ENCODE assay signal across 28 cellular contexts in genomic region chr18:77572537-77572936, GRCh38.
"Had no signal": no experiment of that assay in that cellular context is flagged by ENCODE, and none has a peak within 500 bp of the region (broad histone marks: within the 10 kb centered on the region; RNA-seq: fewer than 3 reads in every experiment).

No MANE protein-coding gene starts in this region.

- DNase-seq: activated CD4-positive, alpha-beta T cell treated with anti-CD3 and anti-CD28 coated beads for 36 hours; activated CD4-positive, alpha-beta T cell treated with anti-CD3 and anti-CD28 coated beads, Interleukin-2, amount 10 ng/mL, durations not matched to agents 7 days and 5 days; activated CD4-positive, alpha-beta T cell treated with anti-CD3 and anti-CD28 coated beads, Interleukin-2, amount 50 U/mL, for 48 hours; activated CD8-positive, alpha-beta T cell treated with anti-CD3 and anti-CD28 coated beads, Interleukin-2, amount 10 ng/mL, durations not matched to agents 7 days and 5 days; activated gamma-delta T cell treated with Interleukin-2 at 50 U/mL for 16 hours; activated naive CD4-positive, alpha-beta T cell treated with anti-CD3 and anti-CD28 coated beads for 36 hours; activated T-cell treated with anti-CD3 and anti-CD28 coated beads, Interleukin-2, amount 50 U/mL, for 24 hours; adrenal gland; body of pancreas; MV-4-11; NCI-H1105; NCI-H1417 treated with DMSO at 0.1 percent for 48 hours; NCI-H187 treated with DMSO at 0.1 percent for 48 hours; NCI-H2081; NCI-H226; NCI-H446 treated with DMSO at 0.1 percent for 48 hours; NCI-H524; NCI-H69; NCI-H82; PC-3; Peyer's patch; RPMI8226; SHP77 treated with DMSO at 0.1 percent for 48 hours had no signal

- H3K36me3 ChIP-seq: adrenal gland, breast epithelium, Peyer's patch had no signal

- H3K27me3 ChIP-seq: adrenal gland, body of pancreas, breast epithelium, Peyer's patch had no signal

- H3K4me3 ChIP-seq: adrenal gland, body of pancreas, breast epithelium, K562, Peyer's patch had no signal

- H3K4me1 ChIP-seq: adrenal gland, body of pancreas, breast epithelium, Peyer's patch had no signal

- H3K27ac ChIP-seq: adrenal gland, body of pancreas, breast epithelium, Peyer's patch had no signal

- H3K9me3 ChIP-seq: adrenal gland, body of pancreas, breast epithelium, Peyer's patch had no signal

- ATAC-seq: activated CD4-positive, alpha-beta T cell treated with anti-CD3 and anti-CD28 coated beads for 36 hours; activated CD4-positive, CD25-positive, alpha-beta regulatory T cell treated with anti-CD3 and anti-CD28 coated beads, Interleukin-2, amount 50 U/mL, for 24 hours; activated CD8-positive, alpha-beta T cell treated with anti-CD3 and anti-CD28 coated beads, Interleukin-2, amount 10 ng/mL, durations not matched to agents 7 days and 5 days; activated naive CD4-positive, alpha-beta T cell treated with anti-CD3 and anti-CD28 coated beads, Interleukin-2, amount 50 U/mL, for 72 hours; body of pancreas; K562; PC-3; WTC11 had no signal
